Comparison of ENCODE assay signal across 3 cellular contexts in the genomic region with DNA sequence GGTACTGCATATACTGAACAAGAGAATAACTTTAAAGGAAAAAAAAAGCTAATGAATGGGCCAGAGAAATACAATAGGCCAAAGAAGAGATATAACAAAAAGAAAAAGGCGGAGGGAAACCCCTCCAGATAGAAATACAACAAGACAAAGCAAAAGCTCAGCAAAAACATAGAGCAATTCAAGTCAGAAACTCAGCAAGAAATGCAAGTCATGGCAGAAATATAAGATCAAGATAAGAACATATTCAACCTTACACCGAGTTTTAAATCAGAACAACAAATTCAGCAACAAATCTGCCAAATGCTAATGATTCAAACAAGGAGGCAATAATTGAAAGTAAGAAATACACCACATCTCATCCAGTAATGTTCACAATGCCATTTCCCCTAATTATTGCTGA.
TF ChIP-seq lines count a peak whose summit lies in the region.

No MANE protein-coding gene starts in this region.

TF ChIP-seq in HepG2, 621 proteins besides CTCF, POLR2A, EP300 and RAD21:
- TF ChIP-seq NFE2L2 (IDR thresholded peaks at IDR 0.05; ENCODE audit: low read length), result peak; percentile 68
- TF ChIP-seq, protein P1, sequence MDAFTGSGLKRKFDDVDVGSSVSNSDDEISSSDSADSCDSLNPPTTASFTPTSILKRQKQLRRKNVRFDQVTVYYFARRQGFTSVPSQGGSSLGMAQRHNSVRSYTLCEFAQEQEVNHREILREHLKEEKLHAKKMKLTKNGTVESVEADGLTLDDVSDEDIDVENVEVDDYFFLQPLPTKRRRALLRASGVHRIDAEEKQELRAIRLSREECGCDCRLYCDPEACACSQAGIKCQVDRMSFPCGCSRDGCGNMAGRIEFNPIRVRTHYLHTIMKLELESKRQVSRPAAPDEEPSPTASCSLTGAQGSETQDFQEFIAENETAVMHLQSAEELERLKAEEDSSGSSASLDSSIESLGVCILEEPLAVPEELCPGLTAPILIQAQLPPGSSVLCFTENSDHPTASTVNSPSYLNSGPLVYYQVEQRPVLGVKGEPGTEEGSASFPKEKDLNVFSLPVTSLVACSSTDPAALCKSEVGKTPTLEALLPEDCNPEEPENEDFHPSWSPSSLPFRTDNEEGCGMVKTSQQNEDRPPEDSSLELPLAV (CRISPR knock-in tag; conservative IDR thresholded peaks at IDR 0.05; ENCODE audit: low read depth), result no peak

TF ChIP-seq in A549, 52 proteins besides CTCF, POLR2A, EP300 and RAD21:
- TF ChIP-seq, protein P2, sequence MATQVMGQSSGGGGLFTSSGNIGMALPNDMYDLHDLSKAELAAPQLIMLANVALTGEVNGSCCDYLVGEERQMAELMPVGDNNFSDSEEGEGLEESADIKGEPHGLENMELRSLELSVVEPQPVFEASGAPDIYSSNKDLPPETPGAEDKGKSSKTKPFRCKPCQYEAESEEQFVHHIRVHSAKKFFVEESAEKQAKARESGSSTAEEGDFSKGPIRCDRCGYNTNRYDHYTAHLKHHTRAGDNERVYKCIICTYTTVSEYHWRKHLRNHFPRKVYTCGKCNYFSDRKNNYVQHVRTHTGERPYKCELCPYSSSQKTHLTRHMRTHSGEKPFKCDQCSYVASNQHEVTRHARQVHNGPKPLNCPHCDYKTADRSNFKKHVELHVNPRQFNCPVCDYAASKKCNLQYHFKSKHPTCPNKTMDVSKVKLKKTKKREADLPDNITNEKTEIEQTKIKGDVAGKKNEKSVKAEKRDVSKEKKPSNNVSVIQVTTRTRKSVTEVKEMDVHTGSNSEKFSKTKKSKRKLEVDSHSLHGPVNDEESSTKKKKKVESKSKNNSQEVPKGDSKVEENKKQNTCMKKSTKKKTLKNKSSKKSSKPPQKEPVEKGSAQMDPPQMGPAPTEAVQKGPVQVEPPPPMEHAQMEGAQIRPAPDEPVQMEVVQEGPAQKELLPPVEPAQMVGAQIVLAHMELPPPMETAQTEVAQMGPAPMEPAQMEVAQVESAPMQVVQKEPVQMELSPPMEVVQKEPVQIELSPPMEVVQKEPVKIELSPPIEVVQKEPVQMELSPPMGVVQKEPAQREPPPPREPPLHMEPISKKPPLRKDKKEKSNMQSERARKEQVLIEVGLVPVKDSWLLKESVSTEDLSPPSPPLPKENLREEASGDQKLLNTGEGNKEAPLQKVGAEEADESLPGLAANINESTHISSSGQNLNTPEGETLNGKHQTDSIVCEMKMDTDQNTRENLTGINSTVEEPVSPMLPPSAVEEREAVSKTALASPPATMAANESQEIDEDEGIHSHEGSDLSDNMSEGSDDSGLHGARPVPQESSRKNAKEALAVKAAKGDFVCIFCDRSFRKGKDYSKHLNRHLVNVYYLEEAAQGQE (IDR thresholded peaks at IDR 0.05), result no peak
- TF ChIP-seq FOXS1 (CRISPR knock-in tag; IDR thresholded peaks at IDR 0.05), result no peak
- TF ChIP-seq HEYL (CRISPR knock-in tag; IDR thresholded peaks at IDR 0.05), result no peak
- TF ChIP-seq ZC3H11A (IDR thresholded peaks at IDR 0.05), result no peak
- TF ChIP-seq RFX5 (IDR thresholded peaks at IDR 0.05), result no peak
- peak; percentile 60; the same call in 1 of the 2 replicates for TF ChIP-seq NFE2L2 (conservative IDR thresholded peaks at IDR 0.05; ENCODE audit: low read length)
- TF ChIP-seq KDM5A (IDR thresholded peaks at IDR 0.05), result no peak
- TF ChIP-seq RCOR1 (IDR thresholded peaks at IDR 0.05; ENCODE audit: low read depth, low read length), result no peak
- TF ChIP-seq, protein P3, sequence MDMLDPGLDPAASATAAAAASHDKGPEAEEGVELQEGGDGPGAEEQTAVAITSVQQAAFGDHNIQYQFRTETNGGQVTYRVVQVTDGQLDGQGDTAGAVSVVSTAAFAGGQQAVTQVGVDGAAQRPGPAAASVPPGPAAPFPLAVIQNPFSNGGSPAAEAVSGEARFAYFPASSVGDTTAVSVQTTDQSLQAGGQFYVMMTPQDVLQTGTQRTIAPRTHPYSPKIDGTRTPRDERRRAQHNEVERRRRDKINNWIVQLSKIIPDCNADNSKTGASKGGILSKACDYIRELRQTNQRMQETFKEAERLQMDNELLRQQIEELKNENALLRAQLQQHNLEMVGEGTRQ (IDR thresholded peaks at IDR 0.05), result no peak
- no peak for TF ChIP-seq JUNB (IDR thresholded peaks at IDR 0.05)
- TF ChIP-seq, protein P4, sequence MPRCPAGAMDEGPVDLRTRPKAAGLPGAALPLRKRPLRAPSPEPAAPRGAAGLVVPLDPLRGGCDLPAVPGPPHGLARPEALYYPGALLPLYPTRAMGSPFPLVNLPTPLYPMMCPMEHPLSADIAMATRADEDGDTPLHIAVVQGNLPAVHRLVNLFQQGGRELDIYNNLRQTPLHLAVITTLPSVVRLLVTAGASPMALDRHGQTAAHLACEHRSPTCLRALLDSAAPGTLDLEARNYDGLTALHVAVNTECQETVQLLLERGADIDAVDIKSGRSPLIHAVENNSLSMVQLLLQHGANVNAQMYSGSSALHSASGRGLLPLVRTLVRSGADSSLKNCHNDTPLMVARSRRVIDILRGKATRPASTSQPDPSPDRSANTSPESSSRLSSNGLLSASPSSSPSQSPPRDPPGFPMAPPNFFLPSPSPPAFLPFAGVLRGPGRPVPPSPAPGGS (IDR thresholded peaks at IDR 0.05), result no peak
- TF ChIP-seq TFCP2L1 (CRISPR knock-in tag; IDR thresholded peaks at IDR 0.05), result no peak
- no peak for TF ChIP-seq KDM1A (IDR thresholded peaks at IDR 0.05; ENCODE audit: low read depth)
- no peak for TF ChIP-seq CBX8 (IDR thresholded peaks at IDR 0.05)
- TF ChIP-seq MAFK (IDR thresholded peaks at IDR 0.05; ENCODE audit: partially characterized antibody), result peak; percentile 52
- no peak for TF ChIP-seq RNF2 (IDR thresholded peaks at IDR 0.05; ENCODE audit: borderline replicate concordance, low read depth)

TF ChIP-seq in K562, 482 proteins besides CTCF, POLR2A, EP300 and RAD21:
- TF ChIP-seq, protein P5, sequence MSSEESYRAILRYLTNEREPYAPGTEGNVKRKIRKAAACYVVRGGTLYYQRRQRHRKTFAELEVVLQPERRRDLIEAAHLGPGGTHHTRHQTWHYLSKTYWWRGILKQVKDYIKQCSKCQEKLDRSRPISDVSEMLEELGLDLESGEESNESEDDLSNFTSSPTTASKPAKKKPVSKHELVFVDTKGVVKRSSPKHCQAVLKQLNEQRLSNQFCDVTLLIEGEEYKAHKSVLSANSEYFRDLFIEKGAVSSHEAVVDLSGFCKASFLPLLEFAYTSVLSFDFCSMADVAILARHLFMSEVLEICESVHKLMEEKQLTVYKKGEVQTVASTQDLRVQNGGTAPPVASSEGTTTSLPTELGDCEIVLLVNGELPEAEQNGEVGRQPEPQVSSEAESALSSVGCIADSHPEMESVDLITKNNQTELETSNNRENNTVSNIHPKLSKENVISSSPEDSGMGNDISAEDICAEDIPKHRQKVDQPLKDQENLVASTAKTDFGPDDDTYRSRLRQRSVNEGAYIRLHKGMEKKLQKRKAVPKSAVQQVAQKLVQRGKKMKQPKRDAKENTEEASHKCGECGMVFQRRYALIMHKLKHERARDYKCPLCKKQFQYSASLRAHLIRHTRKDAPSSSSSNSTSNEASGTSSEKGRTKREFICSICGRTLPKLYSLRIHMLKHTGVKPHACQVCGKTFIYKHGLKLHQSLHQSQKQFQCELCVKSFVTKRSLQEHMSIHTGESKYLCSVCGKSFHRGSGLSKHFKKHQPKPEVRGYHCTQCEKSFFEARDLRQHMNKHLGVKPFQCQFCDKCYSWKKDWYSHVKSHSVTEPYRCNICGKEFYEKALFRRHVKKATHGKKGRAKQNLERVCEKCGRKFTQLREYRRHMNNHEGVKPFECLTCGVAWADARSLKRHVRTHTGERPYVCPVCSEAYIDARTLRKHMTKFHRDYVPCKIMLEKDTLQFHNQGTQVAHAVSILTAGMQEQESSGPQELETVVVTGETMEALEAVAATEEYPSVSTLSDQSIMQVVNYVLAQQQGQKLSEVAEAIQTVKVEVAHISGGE (CRISPR knock-in tag; IDR thresholded peaks at IDR 0.05), result no peak
- TF ChIP-seq NFE2 (IDR thresholded peaks at IDR 0.05; ENCODE audit: low read depth), result peak; percentile 16; the same call in 1 of the 2 replicates
- TF ChIP-seq, protein P6, sequence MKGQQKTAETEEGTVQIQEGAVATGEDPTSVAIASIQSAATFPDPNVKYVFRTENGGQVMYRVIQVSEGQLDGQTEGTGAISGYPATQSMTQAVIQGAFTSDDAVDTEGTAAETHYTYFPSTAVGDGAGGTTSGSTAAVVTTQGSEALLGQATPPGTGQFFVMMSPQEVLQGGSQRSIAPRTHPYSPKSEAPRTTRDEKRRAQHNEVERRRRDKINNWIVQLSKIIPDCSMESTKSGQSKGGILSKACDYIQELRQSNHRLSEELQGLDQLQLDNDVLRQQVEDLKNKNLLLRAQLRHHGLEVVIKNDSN (CRISPR knock-in tag; IDR thresholded peaks at IDR 0.05), result no peak
- TF ChIP-seq, protein P7, sequence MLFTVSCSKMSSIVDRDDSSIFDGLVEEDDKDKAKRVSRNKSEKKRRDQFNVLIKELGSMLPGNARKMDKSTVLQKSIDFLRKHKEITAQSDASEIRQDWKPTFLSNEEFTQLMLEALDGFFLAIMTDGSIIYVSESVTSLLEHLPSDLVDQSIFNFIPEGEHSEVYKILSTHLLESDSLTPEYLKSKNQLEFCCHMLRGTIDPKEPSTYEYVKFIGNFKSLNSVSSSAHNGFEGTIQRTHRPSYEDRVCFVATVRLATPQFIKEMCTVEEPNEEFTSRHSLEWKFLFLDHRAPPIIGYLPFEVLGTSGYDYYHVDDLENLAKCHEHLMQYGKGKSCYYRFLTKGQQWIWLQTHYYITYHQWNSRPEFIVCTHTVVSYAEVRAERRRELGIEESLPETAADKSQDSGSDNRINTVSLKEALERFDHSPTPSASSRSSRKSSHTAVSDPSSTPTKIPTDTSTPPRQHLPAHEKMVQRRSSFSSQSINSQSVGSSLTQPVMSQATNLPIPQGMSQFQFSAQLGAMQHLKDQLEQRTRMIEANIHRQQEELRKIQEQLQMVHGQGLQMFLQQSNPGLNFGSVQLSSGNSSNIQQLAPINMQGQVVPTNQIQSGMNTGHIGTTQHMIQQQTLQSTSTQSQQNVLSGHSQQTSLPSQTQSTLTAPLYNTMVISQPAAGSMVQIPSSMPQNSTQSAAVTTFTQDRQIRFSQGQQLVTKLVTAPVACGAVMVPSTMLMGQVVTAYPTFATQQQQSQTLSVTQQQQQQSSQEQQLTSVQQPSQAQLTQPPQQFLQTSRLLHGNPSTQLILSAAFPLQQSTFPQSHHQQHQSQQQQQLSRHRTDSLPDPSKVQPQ (CRISPR knock-in tag; IDR thresholded peaks at IDR 0.05; ENCODE audit: borderline replicate concordance), result no peak
- TF ChIP-seq MAFG (tag; conservative IDR thresholded peaks at IDR 0.05), result peak; percentile 59; the same call in 1 of the 2 replicates
- no peak for TF ChIP-seq CTBP1 (IDR thresholded peaks at IDR 0.05; ENCODE audit: borderline replicate concordance)
- 0 out of 2 replicates have a peak, but pooled peaks have one; percentile 9 for TF ChIP-seq C11orf30 (IDR thresholded peaks at IDR 0.05; ENCODE audit: low read depth)
- no peak for TF ChIP-seq FOXA3 (CRISPR knock-in tag; conservative IDR thresholded peaks at IDR 0.05 in 1 of 2, IDR thresholded peaks at IDR 0.05 in 1 of 2)
- TF ChIP-seq ZNF316 (IDR thresholded peaks at IDR 0.05), result peak; percentile 73
- TF ChIP-seq ZC3H4 (CRISPR knock-in tag; IDR thresholded peaks at IDR 0.05; ENCODE audit: borderline replicate concordance), result no peak
- no peak for TF ChIP-seq STAG1 (CRISPR knock-in tag; IDR thresholded peaks at IDR 0.05; ENCODE audit: borderline replicate concordance)
